Comparison of ENCODE assay signal across 12 cellular contexts in genomic region chr3:111936191-111936841, GRCh38. TPM values are rescaled to one million over a fixed set of nuclear protein-coding genes. Genes with fewer than 3 reads are reported as not detected.
DNase-seq lines count a peak whose midpoint lies in the region; ATAC-seq and TF ChIP-seq lines count a peak whose summit lies in the region.
"Had no signal": no experiment of that assay in that cellular context is flagged by ENCODE, and none has a peak within 500 bp of the region (broad histone marks: within the 10 kb centered on the region; RNA-seq: fewer than 3 reads in every experiment).

No MANE protein-coding gene starts in this region.

- DNase-seq in AG10803 (ENCODE audit: low read depth) (peak; percentile 82), LNCaP clone FGC (ENCODE audit: low read depth) (peak; percentile 35), mammary epithelial cell (peak; percentile 37), kidney tubule cell (ENCODE audit: low spot score) (peak; percentile 75)
- no peak for DNase-seq in natural killer cell treated with Interleukin-12 subunit alpha and Interleukin-12 subunit beta and Interleukin-15 and Interleukin-18, amount 100 ng/mL, for 72 hours (ENCODE audit: low spot score)
- no peak for DNase-seq in stimulated activated naive CD4-positive, alpha-beta T cell (lab: John Stamatoyannopoulos, UW)
- DNase-seq: caudate nucleus; CD4-positive, alpha-beta memory T cell; NCI-H1930 had no signal

- dilution Hi-C loops in mammary epithelial cell (cut with HindIII; ENCODE audit: low sequenced_read_pairs), result loop anchor here (25.0 kb wide), 1 partner anchor 349 kb away; the partner anchor contains the start of gene ZBED2

- H3K4me1 Mint-ChIP-seq in natural killer cell treated with Interleukin-12 subunit alpha and Interleukin-12 subunit beta and Interleukin-15 and Interleukin-18, amount 100 ng/mL, for 72 hours (ENCODE audit: low read depth in 2 of 2), result peaks cover 5 to 12% of the 10 kb centered on the region in 2 donors
- H3K4me1 Mint-ChIP-seq: CD4-positive, alpha-beta memory T cell had no signal

- H3K4me3 ChIP-seq in AG10803 (ENCODE audit: low read length) (no peak overlapping the region), LNCaP clone FGC (ENCODE audit: low read depth, low read length) (no peak overlapping the region), mammary epithelial cell (replicated peaks in 1 of 3; ENCODE audit: insufficient read depth in 1 of 3, low read depth in 2 of 3, low read length in 3 of 3) (no peak overlapping the region)
- H3K4me3 ChIP-seq: GM12878 had no signal

- H3K36me3 Mint-ChIP-seq in natural killer cell treated with Interleukin-12 subunit alpha and Interleukin-12 subunit beta and Interleukin-15 and Interleukin-18, amount 100 ng/mL, for 72 hours, result no peaks in the 10 kb centered on the region

- H3K4me3 Mint-ChIP-seq in natural killer cell treated with Interleukin-12 subunit alpha and Interleukin-12 subunit beta and Interleukin-15 and Interleukin-18, amount 100 ng/mL, for 72 hours, result no peak overlapping the region
- H3K4me3 Mint-ChIP-seq: CD4-positive, alpha-beta memory T cell had no signal

- no peaks in the 10 kb centered on the region for H3K27me3 Mint-ChIP-seq in natural killer cell treated with Interleukin-12 subunit alpha and Interleukin-12 subunit beta and Interleukin-15 and Interleukin-18, amount 100 ng/mL, for 72 hours
- H3K27me3 Mint-ChIP-seq: CD4-positive, alpha-beta memory T cell had no signal

- H3K4me1 ChIP-seq in mammary epithelial cell (ENCODE audit: insufficient read depth, low read length), result peaks cover 29% of the 10 kb centered on the region

- peaks cover 40% of the 10 kb centered on the region for H3K36me3 ChIP-seq in mammary epithelial cell (ENCODE audit: insufficient read depth, low read length)

- peak overlapping the region; percentile 46 for H3K4me2 ChIP-seq in mammary epithelial cell (ENCODE audit: insufficient read depth, low read depth, low read length)

- no peaks in the 10 kb centered on the region for H3K9me3 Mint-ChIP-seq in natural killer cell treated with Interleukin-12 subunit alpha and Interleukin-12 subunit beta and Interleukin-15 and Interleukin-18, amount 100 ng/mL, for 72 hours
- H3K9me3 Mint-ChIP-seq: CD4-positive, alpha-beta memory T cell had no signal

- H3K27me3 ChIP-seq in mammary epithelial cell (ENCODE audit: insufficient read depth, low read length), result no peaks in the 10 kb centered on the region

- TF ChIP-seq CTCF in AG10803 (conservative IDR thresholded peaks at IDR 0.05; ENCODE audit: low read length), result no peak
- no peak for TF ChIP-seq CTCF in LNCaP clone FGC (IDR thresholded peaks at IDR 0.05; ENCODE audit: control insufficient read depth, extremely low read depth, insufficient read depth)
- TF ChIP-seq CTCF in mammary epithelial cell (conservative IDR thresholded peaks at IDR 0.05 in 1 of 2, IDR thresholded peaks at IDR 0.05 in 1 of 2; ENCODE audit: extremely low read depth in 1 of 2, insufficient read depth in 1 of 2, low read depth in 1 of 2, low read length in 2 of 2), result no peak

- H2AFZ ChIP-seq in mammary epithelial cell (ENCODE audit: low read depth, low read length), result no peak overlapping the region

- CTCF ChIA-PET in mammary epithelial cell (lab: Charles Lee; ENCODE audit: low non-redundant PET), result interaction anchor here (0.6 kb wide), 1 partner anchor 41 kb away, joined by 12 read pairs; no protein-coding TSS in a partner anchor

- no peaks in the 10 kb centered on the region for H3K9me3 ChIP-seq in mammary epithelial cell (replicated peaks; ENCODE audit: insufficient read depth, low read length)

- no peak for ATAC-seq in natural killer cell treated with Interleukin-12 subunit alpha and Interleukin-12 subunit beta and Interleukin-15 and Interleukin-18, amount 100 ng/mL, for 72 hours
- ATAC-seq in GM21786 (IDR thresholded peaks at IDR 0.05; ENCODE audit: unreplicated experiment) (no peak), GM18858 (IDR thresholded peaks at IDR 0.05; ENCODE audit: unreplicated experiment) (no peak)
- ATAC-seq: GM12878 had no signal

- peak overlapping the region in 1 of 2 donors; percentile 65 for H3K27ac Mint-ChIP-seq in natural killer cell treated with Interleukin-12 subunit alpha and Interleukin-12 subunit beta and Interleukin-15 and Interleukin-18, amount 100 ng/mL, for 72 hours
- H3K27ac Mint-ChIP-seq: CD4-positive, alpha-beta memory T cell had no signal

- intact Hi-C loops in mammary epithelial cell (cut with micrococcal nuclease), result loop anchor here (1.0 to 2.0 kb wide), 3 partner anchors 13 to 72 kb away; no protein-coding TSS in a partner anchor

- H3K9ac ChIP-seq in mammary epithelial cell (ENCODE audit: insufficient read depth, low read length), result peak overlapping the region; percentile 65

- peaks cover 24% of the 10 kb centered on the region for H3K79me2 ChIP-seq in mammary epithelial cell (ENCODE audit: insufficient read depth, low read length)

- BruUV-seq in mammary epithelial cell (replicated peaks; lab: Mats Ljungman, UMichigan), result no TSS peak

- H4K20me1 ChIP-seq in mammary epithelial cell (ENCODE audit: insufficient read depth, low read length), result no peaks in the 10 kb centered on the region

- peak overlapping the region; percentile 99 for H3K27ac ChIP-seq in mammary epithelial cell (ENCODE audit: insufficient read depth, low read depth, low read length)

- in situ Hi-C loops in mammary epithelial cell (cut with MboI; ENCODE audit: low sequenced_read_pairs in 2 of 2), result no loop called here

RNA-seq across cellular contexts. Expression of gene ABHD10, which starts 42.5 kb away (rescaled TPM):
- total RNA-seq in mammary epithelial cell, result 10 to 100 TPM; 14.8 to 23.1 TPM
- polyA plus RNA-seq in mammary epithelial cell, result 18.5 TPM
- 8.7 TPM for polyA minus RNA-seq in mammary epithelial cell
- total RNA-seq in natural killer cell treated with Interleukin-12 subunit alpha and Interleukin-12 subunit beta and Interleukin-15 and Interleukin-18, amount 100 ng/mL, for 72 hours, result 10 to 100 TPM; 27.2 to 41.6 TPM

Comparison
In these comparisons a context has a peak if more than half of its experiments do, and no peak if none do; other contexts are left out.
1. DNase-seq: peak in AG10803 (single experiment), LNCaP clone FGC (single experiment), mammary epithelial cell (single experiment) and kidney tubule cell (single experiment); none in natural killer cell treated with Interleukin-12 subunit alpha and Interleukin-12 subunit beta and Interleukin-15 and Interleukin-18, amount 100 ng/mL, for 72 hours (single experiment) and stimulated activated naive CD4-positive, alpha-beta T cell (0 of 6).